Comparison of ENCODE assay signal across 1 cellular context in the genomic region with DNA sequence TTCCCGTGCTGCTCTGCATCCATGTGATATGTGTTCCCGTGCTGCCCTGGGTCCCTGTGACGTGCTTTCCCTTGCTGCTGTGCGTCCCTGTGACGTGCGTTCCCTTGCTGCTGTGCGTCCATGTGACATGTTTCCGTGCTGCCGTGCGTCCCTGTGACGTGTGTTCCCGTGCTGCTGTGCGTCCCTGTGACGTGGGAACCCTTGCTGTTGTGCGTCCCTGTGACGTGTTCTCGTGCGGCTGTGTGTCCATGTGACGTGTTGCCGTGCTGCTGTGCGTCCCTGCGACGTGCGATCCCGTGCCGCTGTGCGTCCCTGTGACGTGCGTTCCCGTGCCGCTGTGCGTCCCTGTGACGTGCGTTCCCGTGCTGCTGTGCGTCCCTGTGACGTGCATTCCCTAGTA.
TF ChIP-seq lines count a peak whose summit lies in the region.

No MANE protein-coding gene starts in this region.

TF ChIP-seq in HepG2, 621 proteins besides CTCF, POLR2A, EP300 and RAD21:
- TF ChIP-seq, protein P1, sequence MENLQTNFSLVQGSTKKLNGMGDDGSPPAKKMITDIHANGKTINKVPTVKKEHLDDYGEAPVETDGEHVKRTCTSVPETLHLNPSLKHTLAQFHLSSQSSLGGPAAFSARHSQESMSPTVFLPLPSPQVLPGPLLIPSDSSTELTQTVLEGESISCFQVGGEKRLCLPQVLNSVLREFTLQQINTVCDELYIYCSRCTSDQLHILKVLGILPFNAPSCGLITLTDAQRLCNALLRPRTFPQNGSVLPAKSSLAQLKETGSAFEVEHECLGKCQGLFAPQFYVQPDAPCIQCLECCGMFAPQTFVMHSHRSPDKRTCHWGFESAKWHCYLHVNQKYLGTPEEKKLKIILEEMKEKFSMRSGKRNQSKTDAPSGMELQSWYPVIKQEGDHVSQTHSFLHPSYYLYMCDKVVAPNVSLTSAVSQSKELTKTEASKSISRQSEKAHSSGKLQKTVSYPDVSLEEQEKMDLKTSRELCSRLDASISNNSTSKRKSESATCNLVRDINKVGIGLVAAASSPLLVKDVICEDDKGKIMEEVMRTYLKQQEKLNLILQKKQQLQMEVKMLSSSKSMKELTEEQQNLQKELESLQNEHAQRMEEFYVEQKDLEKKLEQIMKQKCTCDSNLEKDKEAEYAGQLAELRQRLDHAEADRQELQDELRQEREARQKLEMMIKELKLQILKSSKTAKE (CRISPR knock-in tag; IDR thresholded peaks at IDR 0.05; ENCODE audit: borderline replicate concordance): peak; percentile 25; the same call in 1 of the 2 replicates
- TF ChIP-seq, protein P2, sequence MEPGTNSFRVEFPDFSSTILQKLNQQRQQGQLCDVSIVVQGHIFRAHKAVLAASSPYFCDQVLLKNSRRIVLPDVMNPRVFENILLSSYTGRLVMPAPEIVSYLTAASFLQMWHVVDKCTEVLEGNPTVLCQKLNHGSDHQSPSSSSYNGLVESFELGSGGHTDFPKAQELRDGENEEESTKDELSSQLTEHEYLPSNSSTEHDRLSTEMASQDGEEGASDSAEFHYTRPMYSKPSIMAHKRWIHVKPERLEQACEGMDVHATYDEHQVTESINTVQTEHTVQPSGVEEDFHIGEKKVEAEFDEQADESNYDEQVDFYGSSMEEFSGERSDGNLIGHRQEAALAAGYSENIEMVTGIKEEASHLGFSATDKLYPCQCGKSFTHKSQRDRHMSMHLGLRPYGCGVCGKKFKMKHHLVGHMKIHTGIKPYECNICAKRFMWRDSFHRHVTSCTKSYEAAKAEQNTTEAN (CRISPR knock-in tag; conservative IDR thresholded peaks at IDR 0.05): no peak
